Comparison of ENCODE assay signal across 10 cellular contexts in the genomic region with DNA sequence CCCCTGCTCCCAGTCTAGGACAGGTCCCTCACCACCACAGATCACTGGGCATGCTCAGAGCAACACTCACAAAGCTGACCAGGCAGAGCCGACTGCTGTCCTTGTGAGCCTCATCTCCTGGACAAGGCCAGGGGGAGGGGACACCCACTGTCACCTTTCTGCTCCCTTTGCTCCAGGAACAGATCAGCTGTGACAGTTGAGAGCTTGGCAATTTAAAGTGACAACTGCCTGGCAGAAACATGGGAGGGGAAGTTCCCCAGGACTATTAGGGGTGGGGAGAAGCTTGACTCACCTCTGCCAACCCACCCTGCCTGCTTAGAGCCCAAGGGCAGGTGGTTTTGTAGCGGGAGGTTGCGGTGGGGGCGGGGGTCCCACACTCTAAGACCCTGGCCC.
DNase-seq lines count a peak whose midpoint lies in the region; ATAC-seq, FAIRE-seq and TF ChIP-seq lines count a peak whose summit lies in the region.
"Had no signal": no experiment of that assay in that cellular context is flagged by ENCODE, and none has a peak within 500 bp of the region (broad histone marks: within the 10 kb centered on the region; RNA-seq: fewer than 3 reads in every experiment).

No MANE protein-coding gene starts in this region.

- POLR2A ChIA-PET in HepG2 (lab: Yijun Ruan, JAX), result interaction anchor here (0.7 to 3.3 kb wide), 4 partner anchors 9 to 32 kb away, joined by 4 to 29 read pairs (median 10); no protein-coding TSS in a partner anchor

- no peak for TF ChIP-seq RAD21 in HepG2 (CRISPR knock-in tag; IDR thresholded peaks at IDR 0.05)

- no CpG with 5 or more reads among the region's 4 CpGs for WGBS in HepG2 (ENCODE audit: low lambda C conversion rate)

- no peak overlapping the region for H3K27ac ChIP-seq in astrocyte (ENCODE audit: low read depth, low read length)
- H3K27ac ChIP-seq in HepG2 (ENCODE audit: extremely low read length, insufficient read depth, low read length), result peak overlapping the region; percentile 43
- H3K27ac ChIP-seq in thoracic aorta, result peak overlapping the region; percentile 48 to 85

- no peaks in the 10 kb centered on the region for H3K9me3 Mint-ChIP-seq in activated T-cell treated with anti-CD3 and anti-CD28 coated beads, Interleukin-2, amount 50 U/mL, for 24 hours
- H3K9me3 Mint-ChIP-seq in astrocyte (ENCODE audit: unreplicated experiment), result no peaks in the 10 kb centered on the region

- TF ChIP-seq EP300 in HepG2 (IDR thresholded peaks at IDR 0.05; ENCODE audit: low read depth in 2 of 2, low read length in 2 of 2), result no peak
- TF ChIP-seq EP300 in HepG2 (CRISPR knock-in tag; IDR thresholded peaks at IDR 0.05; ENCODE audit: borderline replicate concordance), result no peak

- no peak overlapping the region for H2AFZ ChIP-seq in astrocyte (ENCODE audit: low read depth, low read length)
- H2AFZ ChIP-seq in HepG2 (ENCODE audit: low read length), result no peak overlapping the region

- TF ChIP-seq POLR2A in HepG2 (IDR thresholded peaks at IDR 0.05; ENCODE audit: insufficient read depth in 1 of 2, low read depth in 2 of 2, low read length in 2 of 2), result no peak
- TF ChIP-seq POLR2A in GM12891 (IDR thresholded peaks at IDR 0.05; ENCODE audit: low read depth, low read length), result no peak

- no peaks in the 10 kb centered on the region for H3K9me3 ChIP-seq in astrocyte (ENCODE audit: insufficient read depth, low read depth, low read length)
- H3K9me3 ChIP-seq in HepG2 (ENCODE audit: low read length), result no peaks in the 10 kb centered on the region
- H3K9me3 ChIP-seq in thoracic aorta, result no peaks in the 10 kb centered on the region

- H3K4me3 ChIP-seq in astrocyte (ENCODE audit: insufficient read depth, low read depth, low read length) (no peak overlapping the region), HepG2 (replicated peaks in 1 of 3; ENCODE audit: insufficient read depth in 1 of 3, low read depth in 2 of 3, low read length in 3 of 3) (peak overlapping the region in 2 of 3 experiments; percentile 73 to 81; a peak in 4 of 6 replicates), thoracic aorta (peak overlapping the region; percentile 77)

- peaks cover 63% of the 10 kb centered on the region for H3K4me1 Mint-ChIP-seq in activated T-cell treated with anti-CD3 and anti-CD28 coated beads, Interleukin-2, amount 50 U/mL, for 24 hours (ENCODE audit: low read depth)
- H3K4me1 Mint-ChIP-seq in astrocyte (ENCODE audit: low read depth, unreplicated experiment), result peaks cover 24% of the 10 kb centered on the region

- no peak for FAIRE-seq in astrocyte (lab: Jason Lieb, UNC)
- FAIRE-seq in HepG2 (lab: Jason Lieb, UNC), result peak; percentile 86
- FAIRE-seq in GM12891 (lab: Jason Lieb, UNC), result no peak

- TF ChIP-seq CTCF in astrocyte (IDR thresholded peaks at IDR 0.05; ENCODE audit: insufficient read depth, low read depth, low read length) (no peak), HepG2 (CRISPR knock-in tag; IDR thresholded peaks at IDR 0.05) (no peak), thoracic aorta (IDR thresholded peaks at IDR 0.05) (no peak)

- H3K4me1 ChIP-seq in astrocyte (ENCODE audit: insufficient read depth, low read length) (peaks cover 18% of the 10 kb centered on the region), HepG2 (ENCODE audit: insufficient read depth, low read length) (peaks cover 44% of the 10 kb centered on the region), thoracic aorta (ENCODE audit: control insufficient read depth in 1 of 2, low read depth in 2 of 2) (peaks cover 6 to 17% of the 10 kb centered on the region in 2 donors)

- H3K36me3 Mint-ChIP-seq in activated T-cell treated with anti-CD3 and anti-CD28 coated beads, Interleukin-2, amount 50 U/mL, for 24 hours (ENCODE audit: low read depth), result peaks cover 19% of the 10 kb centered on the region
- H3K36me3 Mint-ChIP-seq in astrocyte (ENCODE audit: low read depth, unreplicated experiment), result no peaks in the 10 kb centered on the region

- intact Hi-C loops in HepG2 (cut with micrococcal nuclease; ENCODE audit: unreplicated experiment), result loop anchor here (2.0 kb wide), 1 partner anchor 28 kb away; no protein-coding TSS in a partner anchor

- H4K20me1 ChIP-seq in astrocyte (ENCODE audit: insufficient read depth, low read length), result peaks cover 12% of the 10 kb centered on the region
- H4K20me1 ChIP-seq in HepG2 (ENCODE audit: insufficient read depth, low read length), result peaks cover 13% of the 10 kb centered on the region; the same call in 1 of the 2 replicates

- CTCF ChIA-PET in HepG2 (lab: Yijun Ruan, JAX; ENCODE audit: low intra/inter-chr PET ratio, low total read pairs), result no interaction called here

- H3K79me2 ChIP-seq in astrocyte (ENCODE audit: insufficient read depth, low read length), result no peaks in the 10 kb centered on the region
- no peaks in the 10 kb centered on the region for H3K79me2 ChIP-seq in HepG2 (ENCODE audit: insufficient read depth, low read length)

- H3K27ac Mint-ChIP-seq in activated T-cell treated with anti-CD3 and anti-CD28 coated beads, Interleukin-2, amount 50 U/mL, for 24 hours, result no peak overlapping the region
- H3K27ac Mint-ChIP-seq in astrocyte (ENCODE audit: unreplicated experiment), result peak overlapping the region; percentile 18

- peak overlapping the region; percentile 75 for H3K4me3 Mint-ChIP-seq in activated T-cell treated with anti-CD3 and anti-CD28 coated beads, Interleukin-2, amount 50 U/mL, for 24 hours
- peak overlapping the region; percentile 34 for H3K4me3 Mint-ChIP-seq in astrocyte (ENCODE audit: unreplicated experiment)

- in situ Hi-C loops in HepG2 (cut with HindIII; ENCODE audit: extremely low pct_ligation_motif_present, low pct_unique_long_range_greater_than_20kb), result no loop called here

- H3K27me3 ChIP-seq in astrocyte (ENCODE audit: insufficient read depth, low read length), result no peaks in the 10 kb centered on the region
- no peaks in the 10 kb centered on the region for H3K27me3 ChIP-seq in HepG2 (ENCODE audit: control insufficient read depth in 1 of 2, insufficient read depth in 2 of 2, low read length in 2 of 2)
- no peaks in the 10 kb centered on the region for H3K27me3 ChIP-seq in thoracic aorta (replicated peaks; ENCODE audit: insufficient read depth)

- no TSS peak for BruUV-seq in HepG2 (replicated peaks; lab: Mats Ljungman, UMichigan)

- ATAC-seq in HepG2, result peak; percentile 68
- ATAC-seq in thoracic aorta (ENCODE audit: insufficient number of reproducible peaks, low FRiP score, low read depth), result no peak
- ATAC-seq in HG03025 (IDR thresholded peaks at IDR 0.05; ENCODE audit: low FRiP score, unreplicated experiment), result no peak

- H3K9ac ChIP-seq in astrocyte (ENCODE audit: low read length), result peak overlapping the region; percentile 13
- no peak overlapping the region; the same call in 1 of the 2 replicates for H3K9ac ChIP-seq in HepG2 (ENCODE audit: insufficient read depth, low read depth, low read length)

- H3K36me3 ChIP-seq in astrocyte (ENCODE audit: insufficient read depth, low read length) (no peaks in the 10 kb centered on the region), HepG2 (replicated peaks in 1 of 2; ENCODE audit: control insufficient read depth in 1 of 2, insufficient read depth in 2 of 2, low read length in 2 of 2) (no peaks in the 10 kb centered on the region), thoracic aorta (no peaks in the 10 kb centered on the region)

- DNase-seq in activated T-cell treated with anti-CD3 and anti-CD28 coated beads, Interleukin-2, amount 50 U/mL, for 24 hours, result no peak
- DNase-seq in activated T-cell treated with anti-CD3 and anti-CD28 coated beads for 4 hours, result no peak
- no peak for DNase-seq in astrocyte (ENCODE audit: low read depth)
- DNase-seq in HepG2 (ENCODE audit: low spot score), result peak; percentile 81
- no peak for DNase-seq in thoracic aorta (ENCODE audit: low spot score)
- DNase-seq in GM12891 (ENCODE audit: insufficient read length, low spot score), result no peak
- no peak for DNase-seq in COLO668 (lab: John Stamatoyannopoulos, UW; ENCODE audit: unreplicated experiment)
- DNase-seq: activated CD8-positive, alpha-beta memory T cell treated with anti-CD3 and anti-CD28 coated beads, Interleukin-2, amount 50 U/mL, for 4 hours; effector memory CD4-positive, alpha-beta T cell had no signal

- H3K4me2 ChIP-seq in astrocyte (ENCODE audit: low read length) (peak overlapping the region; percentile 94), HepG2 (ENCODE audit: low read depth, low read length) (peak overlapping the region; percentile 84)

- H3K27me3 Mint-ChIP-seq in activated T-cell treated with anti-CD3 and anti-CD28 coated beads, Interleukin-2, amount 50 U/mL, for 24 hours, result no peaks in the 10 kb centered on the region
- H3K27me3 Mint-ChIP-seq in astrocyte (ENCODE audit: low read depth, unreplicated experiment), result peaks cover 2% of the 10 kb centered on the region

TF ChIP-seq in HepG2, 621 proteins besides CTCF, POLR2A, EP300 and RAD21 (continues in another document):
- no peak for TF ChIP-seq ZNF251 (CRISPR knock-in tag; IDR thresholded peaks at IDR 0.05)
- no peak for TF ChIP-seq EHMT2 (IDR thresholded peaks at IDR 0.05; ENCODE audit: borderline replicate concordance, low read depth, low read length)
- peak; percentile 98 for TF ChIP-seq SAP130 (CRISPR knock-in tag; IDR thresholded peaks at IDR 0.05; ENCODE audit: low read depth)
- no peak for TF ChIP-seq ZNF616 (CRISPR knock-in tag; IDR thresholded peaks at IDR 0.05; ENCODE audit: low read depth)
- peak; percentile 98 for TF ChIP-seq TGIF2 (CRISPR knock-in tag; IDR thresholded peaks at IDR 0.05)
- TF ChIP-seq DRAP1 (CRISPR knock-in tag; IDR thresholded peaks at IDR 0.05), result peak; percentile 28; the same call in 1 of the 2 replicates
- TF ChIP-seq NRL (CRISPR knock-in tag; IDR thresholded peaks at IDR 0.05; ENCODE audit: borderline replicate concordance), result no peak

TF ChIP-seq in GM12891, 5 proteins besides CTCF, POLR2A, EP300 and RAD21:
- TF ChIP-seq POU2F2 (IDR thresholded peaks at IDR 0.05; ENCODE audit: low read depth, low read length), result no peak
- TF ChIP-seq TAF1 (IDR thresholded peaks at IDR 0.05; ENCODE audit: low read depth, low read length), result no peak
- no peak for TF ChIP-seq SPI1 (IDR thresholded peaks at IDR 0.05; ENCODE audit: low read depth, low read length)
- no peak for TF ChIP-seq PAX5 (IDR thresholded peaks at IDR 0.05; ENCODE audit: insufficient read depth, low read length, severe bottlenecking)
- TF ChIP-seq POLR2AphosphoS5 (IDR thresholded peaks at IDR 0.05; ENCODE audit: low read depth, low read length), result no peak
TF ChIP-seq in GM12891: peak in this region for 0.
